9 cellular contexts compared by ENCODE assay signal in the genomic region with DNA sequence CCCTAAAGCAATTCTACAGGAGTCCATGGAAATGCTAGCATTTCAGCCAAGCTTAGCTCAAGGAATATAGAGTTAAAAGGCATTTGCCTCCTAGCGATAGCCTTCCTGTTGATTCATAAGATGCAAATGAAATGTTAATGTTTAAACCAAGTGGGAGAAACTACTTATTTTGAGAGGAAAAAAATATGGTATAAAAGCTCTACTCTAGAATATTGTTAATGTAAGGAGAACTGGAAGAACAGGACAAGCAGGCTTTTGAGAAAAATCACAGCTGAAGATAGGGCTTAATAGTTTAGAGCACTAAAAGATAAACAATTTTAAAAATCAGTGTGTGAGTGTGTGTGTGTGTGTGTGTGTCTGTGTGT. TPM values are rescaled to one million over a fixed set of nuclear protein-coding genes. Genes with fewer than 3 reads are reported as not detected.
DNase-seq lines count a peak whose midpoint lies in the region; ATAC-seq and TF ChIP-seq lines count a peak whose summit lies in the region.
"Had no signal": no experiment of that assay in that cellular context is flagged by ENCODE, and none has a peak within 500 bp of the region (broad histone marks: within the 10 kb centered on the region; RNA-seq: fewer than 3 reads in every experiment).

No MANE protein-coding gene starts in this region.

- H3K36me3 Mint-ChIP-seq in CD8-positive, alpha-beta memory T cell: peaks cover 0 to 17% (median 0%) of the 10 kb centered on the region in 3 donors
- no peaks in the 10 kb centered on the region for H3K36me3 Mint-ChIP-seq in endothelial cell (ENCODE audit: low read depth, unreplicated experiment)

- no peak overlapping the region for H3K27ac ChIP-seq in CD8-positive, alpha-beta memory T cell (ENCODE audit: low read depth, low read length)
- peak overlapping the region; percentile 86 for H3K27ac ChIP-seq in PC-9
- H3K27ac ChIP-seq in neural cell (ENCODE audit: low read length): no peak overlapping the region

- H3K4me2 ChIP-seq in PC-9 (peak overlapping the region; percentile 94), neural cell (ENCODE audit: low read length) (peak overlapping the region; percentile 47)

- no TSS peak for BruUV-seq in PC-9 (replicated peaks; lab: Mats Ljungman, UMichigan)

- H3K4me1 ChIP-seq in CD8-positive, alpha-beta memory T cell (ENCODE audit: insufficient read depth, low read length): peaks cover 20% of the 10 kb centered on the region
- peaks cover 17% of the 10 kb centered on the region for H3K4me1 ChIP-seq in PC-9 (replicated peaks; ENCODE audit: insufficient read depth)

- CTCF ChIA-PET in CD8-positive, alpha-beta memory T cell (lab: Charles Lee): interaction anchor here (1.5 kb wide), 1 partner anchor 9 kb away, joined by 3 read pairs; no protein-coding TSS in a partner anchor
- CTCF ChIA-PET in PC-9 (lab: Charles Lee): no interaction called here

- H3K27ac Mint-ChIP-seq in CD8-positive, alpha-beta memory T cell: no peak overlapping the region
- H3K27ac Mint-ChIP-seq in endothelial cell (ENCODE audit: unreplicated experiment): no peak overlapping the region

- H4K20me1 ChIP-seq in PC-9 (ENCODE audit: insufficient read depth) (no peaks in the 10 kb centered on the region), neural cell (ENCODE audit: insufficient read depth) (no peaks in the 10 kb centered on the region)

- 0 out of 2 replicates have a peak, but pooled peaks cover 6% of the 10 kb centered on the region for H3K9me2 ChIP-seq in PC-9 (ENCODE audit: insufficient read depth)
- H3K9me2 ChIP-seq in neural cell (ENCODE audit: insufficient read depth, low read length): no peaks in the 10 kb centered on the region

- H3K9me3 ChIP-seq in CD8-positive, alpha-beta memory T cell (ENCODE audit: low read length): no peaks in the 10 kb centered on the region
- no peaks in the 10 kb centered on the region for H3K9me3 ChIP-seq in PC-9 (ENCODE audit: insufficient read depth, low read depth)
- no peaks in the 10 kb centered on the region for H3K9me3 ChIP-seq in neural cell (ENCODE audit: low read length)

- intact Hi-C loops in PC-9 (cut with micrococcal nuclease; ENCODE audit: unreplicated experiment): loop anchor here (5.0 to 10.0 kb wide), 9 partner anchors 210 to 1752 kb away; a partner anchor contains a TSS

- TF ChIP-seq EP300 in neural cell (conservative IDR thresholded peaks at IDR 0.05; ENCODE audit: poor library complexity, severe bottlenecking): no peak

- H3K4me3 Mint-ChIP-seq in CD8-positive, alpha-beta memory T cell: peak overlapping the region in 5 of 7 donors; percentile 87 to 94 (median 90)
- H3K4me3 Mint-ChIP-seq in endothelial cell (ENCODE audit: unreplicated experiment): peak overlapping the region; percentile 92

- ATAC-seq in HG03469 (IDR thresholded peaks at IDR 0.05; ENCODE audit: unreplicated experiment) (no peak), GM21367 (IDR thresholded peaks at IDR 0.05; ENCODE audit: unreplicated experiment) (no peak)
- ATAC-seq: esophagus mucosa had no signal

- H2AFZ ChIP-seq in PC-9: peak overlapping the region; percentile 92
- H2AFZ ChIP-seq in neural cell (ENCODE audit: low read depth, low read length): no peak overlapping the region

- no peaks in the 10 kb centered on the region for H3K27me3 ChIP-seq in CD8-positive, alpha-beta memory T cell (ENCODE audit: insufficient read depth, low read length, poor library complexity, severe bottlenecking)
- H3K27me3 ChIP-seq in PC-9 (ENCODE audit: insufficient read depth, low read depth) (no peaks in the 10 kb centered on the region), neural cell (ENCODE audit: insufficient read depth, low read depth, low read length) (peaks cover 4% of the 10 kb centered on the region)

- H3K27me3 Mint-ChIP-seq in CD8-positive, alpha-beta memory T cell: peaks cover 6 to 7% of the 10 kb centered on the region in 2 donors
- peaks cover 20% of the 10 kb centered on the region for H3K27me3 Mint-ChIP-seq in endothelial cell (ENCODE audit: unreplicated experiment)

- H3K9ac ChIP-seq in neural cell (ENCODE audit: low read length): peak overlapping the region; percentile 51

- H3K79me2 ChIP-seq in PC-9 (ENCODE audit: low read depth): peaks cover 21% of the 10 kb centered on the region; the same call in 1 of the 2 replicates
- H3K79me2 ChIP-seq in neural cell (replicated peaks; ENCODE audit: insufficient read depth, low read length): peaks cover 11% of the 10 kb centered on the region

- no peaks in the 10 kb centered on the region for H3K36me3 ChIP-seq in CD8-positive, alpha-beta memory T cell (ENCODE audit: insufficient read depth, low read length)
- H3K36me3 ChIP-seq in PC-9 (ENCODE audit: low read depth) (no peaks in the 10 kb centered on the region), neural cell (ENCODE audit: insufficient read depth, low read length) (no peaks in the 10 kb centered on the region)

- H3K4me3 ChIP-seq in CD8-positive, alpha-beta memory T cell (ENCODE audit: low read length): no peak overlapping the region
- H3K4me3 ChIP-seq in PC-9 (peak overlapping the region; percentile 78), neural cell (ENCODE audit: low read length) (peak overlapping the region; percentile 82)

- no peak for DNase-seq in CD8-positive, alpha-beta memory T cell
- DNase-seq in PC-9 (peak; percentile 37 to 67), endothelial cell (ENCODE audit: low spot score) (no peak), D341Med (ENCODE audit: low spot score) (no peak)
- no peak for DNase-seq in activated effector memory CD4-positive, alpha-beta T cell treated with Interleukin-2 at 50 U/mL for 16 hours

- TF ChIP-seq CTCF in PC-9 (conservative IDR thresholded peaks at IDR 0.05): no peak
- TF ChIP-seq CTCF in endothelial cell (IDR thresholded peaks at IDR 0.05; ENCODE audit: unreplicated experiment): no peak
- TF ChIP-seq CTCF in neural cell (IDR thresholded peaks at IDR 0.05; ENCODE audit: poor library complexity, severe bottlenecking): no peak

- POLR2A ChIA-PET in CD8-positive, alpha-beta memory T cell (lab: Charles Lee): no interaction called here
- POLR2A ChIA-PET in PC-9 (lab: Charles Lee; ENCODE audit: unreplicated experiment): interaction anchor here (0.6 to 0.7 kb wide), 2 partner anchors 152 to 320 kb away, joined by 3 to 4 read pairs; no protein-coding TSS in a partner anchor

- no peaks in the 10 kb centered on the region for H3K9me3 Mint-ChIP-seq in CD8-positive, alpha-beta memory T cell
- H3K9me3 Mint-ChIP-seq in endothelial cell (ENCODE audit: unreplicated experiment): no peaks in the 10 kb centered on the region

- TF ChIP-seq RAD21 in neural cell (conservative IDR thresholded peaks at IDR 0.05): no peak

- H3F3A ChIP-seq in PC-9 (ENCODE audit: insufficient read depth, low read depth) (peaks cover 37% of the 10 kb centered on the region), neural cell (ENCODE audit: insufficient read depth, low read length, poor library complexity, severe bottlenecking) (peaks cover 5% of the 10 kb centered on the region)

- peaks cover 26 to 38% (median 32%) of the 10 kb centered on the region in 3 donors for H3K4me1 Mint-ChIP-seq in CD8-positive, alpha-beta memory T cell
- peaks cover 20% of the 10 kb centered on the region for H3K4me1 Mint-ChIP-seq in endothelial cell (ENCODE audit: unreplicated experiment)

TF ChIP-seq in neural cell, 6 proteins besides CTCF, POLR2A, EP300 and RAD21:
- TF ChIP-seq, protein P1, sequence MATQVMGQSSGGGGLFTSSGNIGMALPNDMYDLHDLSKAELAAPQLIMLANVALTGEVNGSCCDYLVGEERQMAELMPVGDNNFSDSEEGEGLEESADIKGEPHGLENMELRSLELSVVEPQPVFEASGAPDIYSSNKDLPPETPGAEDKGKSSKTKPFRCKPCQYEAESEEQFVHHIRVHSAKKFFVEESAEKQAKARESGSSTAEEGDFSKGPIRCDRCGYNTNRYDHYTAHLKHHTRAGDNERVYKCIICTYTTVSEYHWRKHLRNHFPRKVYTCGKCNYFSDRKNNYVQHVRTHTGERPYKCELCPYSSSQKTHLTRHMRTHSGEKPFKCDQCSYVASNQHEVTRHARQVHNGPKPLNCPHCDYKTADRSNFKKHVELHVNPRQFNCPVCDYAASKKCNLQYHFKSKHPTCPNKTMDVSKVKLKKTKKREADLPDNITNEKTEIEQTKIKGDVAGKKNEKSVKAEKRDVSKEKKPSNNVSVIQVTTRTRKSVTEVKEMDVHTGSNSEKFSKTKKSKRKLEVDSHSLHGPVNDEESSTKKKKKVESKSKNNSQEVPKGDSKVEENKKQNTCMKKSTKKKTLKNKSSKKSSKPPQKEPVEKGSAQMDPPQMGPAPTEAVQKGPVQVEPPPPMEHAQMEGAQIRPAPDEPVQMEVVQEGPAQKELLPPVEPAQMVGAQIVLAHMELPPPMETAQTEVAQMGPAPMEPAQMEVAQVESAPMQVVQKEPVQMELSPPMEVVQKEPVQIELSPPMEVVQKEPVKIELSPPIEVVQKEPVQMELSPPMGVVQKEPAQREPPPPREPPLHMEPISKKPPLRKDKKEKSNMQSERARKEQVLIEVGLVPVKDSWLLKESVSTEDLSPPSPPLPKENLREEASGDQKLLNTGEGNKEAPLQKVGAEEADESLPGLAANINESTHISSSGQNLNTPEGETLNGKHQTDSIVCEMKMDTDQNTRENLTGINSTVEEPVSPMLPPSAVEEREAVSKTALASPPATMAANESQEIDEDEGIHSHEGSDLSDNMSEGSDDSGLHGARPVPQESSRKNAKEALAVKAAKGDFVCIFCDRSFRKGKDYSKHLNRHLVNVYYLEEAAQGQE (IDR thresholded peaks at IDR 0.05; ENCODE audit: borderline replicate concordance): no peak
- no peak for TF ChIP-seq MXI1 (conservative IDR thresholded peaks at IDR 0.05; ENCODE audit: poor library complexity, severe bottlenecking)
- no peak for TF ChIP-seq TAF1 (IDR thresholded peaks at IDR 0.05; ENCODE audit: low read depth)
- no peak for TF ChIP-seq POLR2AphosphoS5 (IDR thresholded peaks at IDR 0.05)
- TF ChIP-seq EZH2 (IDR thresholded peaks at IDR 0.05; ENCODE audit: borderline replicate concordance, insufficient read depth, low read length, poor library complexity, severe bottlenecking): no peak
- no peak for TF ChIP-seq SMC3 (conservative IDR thresholded peaks at IDR 0.05; ENCODE audit: poor library complexity)

RNA-seq across cellular contexts. Expression of a gene that starts 1.6 kb away (rescaled TPM):
- total RNA-seq in CD8-positive, alpha-beta memory T cell: 10 to 100 TPM; 26.1 to 26.9 TPM
- 6.4 TPM for polyA plus RNA-seq in CD8-positive, alpha-beta memory T cell
- total RNA-seq in PC-9 (2021): 110 and 132 TPM in 2 replicates
- total RNA-seq in endothelial cell (ENCODE audit: unreplicated experiment): 14.0 TPM
- polyA plus RNA-seq in neural cell: 85.5 and 94.7 TPM in 2 replicates
- polyA minus RNA-seq in neural cell: 178 and 221 TPM in 2 replicates

Comparison
In these comparisons a context has a peak if more than half of its experiments do, and no peak if none do; other contexts are left out.
1. DNase-seq: peak in PC-9 (2 of 2); none in CD8-positive, alpha-beta memory T cell (0 of 5), endothelial cell (single experiment), D341Med (single experiment) and activated effector memory CD4-positive, alpha-beta T cell treated with Interleukin-2 at 50 U/mL for 16 hours (single experiment).